1 cellular context compared by ENCODE assay signal in the genomic region with DNA sequence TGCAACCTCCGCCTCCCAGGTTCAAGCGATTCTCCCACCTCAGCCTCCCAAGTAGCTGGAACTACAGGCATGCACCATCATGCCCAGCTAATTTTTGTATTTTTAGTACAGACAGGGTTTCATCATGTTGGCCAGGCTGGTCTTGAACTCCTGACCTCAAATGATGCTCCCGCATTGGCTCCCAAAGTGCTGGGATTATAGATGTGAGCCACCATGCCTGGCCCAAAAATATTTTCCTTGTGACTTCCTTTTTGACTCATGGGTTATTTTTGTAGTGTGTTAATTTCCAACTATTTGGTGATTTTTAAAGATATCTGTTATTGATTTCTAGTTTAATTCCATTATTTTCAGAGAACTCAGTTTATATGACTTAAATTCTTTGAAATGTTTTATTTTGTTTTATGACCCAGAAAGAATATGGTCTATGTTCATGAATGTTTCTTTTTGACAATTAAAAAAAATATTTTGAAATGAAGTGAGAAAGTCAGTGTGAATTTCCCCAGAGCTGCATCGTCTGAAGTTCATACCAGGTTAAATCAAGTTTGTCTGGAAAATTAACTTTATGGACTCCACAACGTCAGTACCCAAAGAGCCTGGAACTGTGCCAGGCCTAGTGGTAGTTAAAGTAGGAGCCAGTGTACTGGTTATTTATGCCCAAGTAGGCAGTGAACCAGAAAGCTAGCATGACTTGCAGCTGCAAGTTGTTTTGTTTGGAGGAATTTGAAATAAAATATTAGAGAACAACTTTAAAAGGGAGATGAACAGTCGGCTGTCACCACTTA.
A peak's percentile ranks its signal among the peaks of the same experiment; 100 is the strongest.
TF ChIP-seq lines count a peak whose summit lies in the region.

No MANE protein-coding gene starts in this region.

TF ChIP-seq in K562, 482 proteins besides CTCF, POLR2A, EP300 and RAD21 (continued from another document):
- TF ChIP-seq, protein P1, sequence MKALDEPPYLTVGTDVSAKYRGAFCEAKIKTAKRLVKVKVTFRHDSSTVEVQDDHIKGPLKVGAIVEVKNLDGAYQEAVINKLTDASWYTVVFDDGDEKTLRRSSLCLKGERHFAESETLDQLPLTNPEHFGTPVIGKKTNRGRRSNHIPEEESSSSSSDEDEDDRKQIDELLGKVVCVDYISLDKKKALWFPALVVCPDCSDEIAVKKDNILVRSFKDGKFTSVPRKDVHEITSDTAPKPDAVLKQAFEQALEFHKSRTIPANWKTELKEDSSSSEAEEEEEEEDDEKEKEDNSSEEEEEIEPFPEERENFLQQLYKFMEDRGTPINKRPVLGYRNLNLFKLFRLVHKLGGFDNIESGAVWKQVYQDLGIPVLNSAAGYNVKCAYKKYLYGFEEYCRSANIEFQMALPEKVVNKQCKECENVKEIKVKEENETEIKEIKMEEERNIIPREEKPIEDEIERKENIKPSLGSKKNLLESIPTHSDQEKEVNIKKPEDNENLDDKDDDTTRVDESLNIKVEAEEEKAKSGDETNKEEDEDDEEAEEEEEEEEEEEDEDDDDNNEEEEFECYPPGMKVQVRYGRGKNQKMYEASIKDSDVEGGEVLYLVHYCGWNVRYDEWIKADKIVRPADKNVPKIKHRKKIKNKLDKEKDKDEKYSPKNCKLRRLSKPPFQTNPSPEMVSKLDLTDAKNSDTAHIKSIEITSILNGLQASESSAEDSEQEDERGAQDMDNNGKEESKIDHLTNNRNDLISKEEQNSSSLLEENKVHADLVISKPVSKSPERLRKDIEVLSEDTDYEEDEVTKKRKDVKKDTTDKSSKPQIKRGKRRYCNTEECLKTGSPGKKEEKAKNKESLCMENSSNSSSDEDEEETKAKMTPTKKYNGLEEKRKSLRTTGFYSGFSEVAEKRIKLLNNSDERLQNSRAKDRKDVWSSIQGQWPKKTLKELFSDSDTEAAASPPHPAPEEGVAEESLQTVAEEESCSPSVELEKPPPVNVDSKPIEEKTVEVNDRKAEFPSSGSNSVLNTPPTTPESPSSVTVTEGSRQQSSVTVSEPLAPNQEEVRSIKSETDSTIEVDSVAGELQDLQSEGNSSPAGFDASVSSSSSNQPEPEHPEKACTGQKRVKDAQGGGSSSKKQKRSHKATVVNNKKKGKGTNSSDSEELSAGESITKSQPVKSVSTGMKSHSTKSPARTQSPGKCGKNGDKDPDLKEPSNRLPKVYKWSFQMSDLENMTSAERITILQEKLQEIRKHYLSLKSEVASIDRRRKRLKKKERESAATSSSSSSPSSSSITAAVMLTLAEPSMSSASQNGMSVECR (CRISPR knock-in tag; IDR thresholded peaks at IDR 0.05), result no peak
- TF ChIP-seq, protein P2, sequence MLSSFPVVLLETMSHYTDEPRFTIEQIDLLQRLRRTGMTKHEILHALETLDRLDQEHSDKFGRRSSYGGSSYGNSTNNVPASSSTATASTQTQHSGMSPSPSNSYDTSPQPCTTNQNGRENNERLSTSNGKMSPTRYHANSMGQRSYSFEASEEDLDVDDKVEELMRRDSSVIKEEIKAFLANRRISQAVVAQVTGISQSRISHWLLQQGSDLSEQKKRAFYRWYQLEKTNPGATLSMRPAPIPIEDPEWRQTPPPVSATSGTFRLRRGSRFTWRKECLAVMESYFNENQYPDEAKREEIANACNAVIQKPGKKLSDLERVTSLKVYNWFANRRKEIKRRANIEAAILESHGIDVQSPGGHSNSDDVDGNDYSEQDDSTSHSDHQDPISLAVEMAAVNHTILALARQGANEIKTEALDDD (IDR thresholded peaks at IDR 0.05), result 0 out of 2 replicates have a peak, but pooled peaks have one; percentile 12
TF ChIP-seq in K562: peak in this region for 2.
